Comparison of ENCODE assay signal across 8 cellular contexts in the genomic region with DNA sequence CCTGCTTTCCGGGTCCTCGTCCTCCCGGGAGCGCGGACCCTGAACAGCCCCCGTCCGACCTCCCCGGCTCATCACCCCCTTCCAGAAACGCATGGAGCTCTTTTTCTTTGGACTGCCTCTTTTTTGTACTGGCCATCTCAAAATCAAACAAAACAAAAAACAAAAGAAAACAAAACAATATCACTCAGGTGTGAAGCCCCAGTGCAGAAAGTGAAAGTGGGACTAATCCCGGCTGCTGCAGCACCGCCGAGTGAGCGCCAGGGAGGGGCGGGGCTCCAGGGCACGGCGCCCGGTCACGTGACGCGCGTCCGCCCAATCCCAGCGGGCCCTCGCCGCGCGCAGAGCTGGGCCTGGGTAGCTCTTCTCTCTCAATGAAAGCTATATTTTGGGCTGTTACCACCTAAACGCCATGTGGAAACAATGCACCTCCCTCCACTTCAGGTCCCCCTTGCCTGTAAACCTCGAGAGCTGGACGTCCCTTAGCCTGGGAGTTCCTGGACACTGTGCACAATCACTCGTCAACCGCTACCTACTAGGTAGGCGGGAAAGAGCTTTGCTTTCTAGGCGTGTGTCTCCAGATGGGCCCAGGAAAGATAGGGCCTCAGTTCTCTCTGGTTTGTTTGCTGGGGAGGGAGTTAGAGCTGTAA.
DNase-seq lines count a peak whose midpoint lies in the region; ATAC-seq and TF ChIP-seq lines count a peak whose summit lies in the region.

No MANE protein-coding gene starts in this region.

- peak overlapping the region; percentile 87 for H3K4me3 ChIP-seq in ACC112 (ENCODE audit: low read depth, low read length)

- peaks cover 29% of the 10 kb centered on the region for H3K4me1 Mint-ChIP-seq in chondrocyte (ENCODE audit: low read depth)

- peak overlapping the region; percentile 96 for H2AFZ ChIP-seq in ACC112 (ENCODE audit: low read length, unreplicated experiment)

- DNase-seq in NCI-H2171 (lab: John Stamatoyannopoulos, UW) = peak; percentile 69
- peak; percentile 82 for DNase-seq in activated CD4-positive, alpha-beta T cell treated with anti-CD3 and anti-CD28 coated beads for 1 hour
- no peak for DNase-seq in chondrocyte (ENCODE audit: low spot score)
- DNase-seq in left kidney (ENCODE audit: low read depth, low spot score) = peak; percentile 93
- peak; percentile 84 for DNase-seq in stimulated activated CD4-positive, alpha-beta T cell treated with anti-CD3 and anti-CD28 coated beads, Interleukin-1b, Interleukin-23, amount 100 ng/mL, for 48 hours

- peaks cover 4% of the 10 kb centered on the region for H3K4me1 ChIP-seq in ACC112 (ENCODE audit: control insufficient read depth, insufficient read depth, low read length, unreplicated experiment)

- TF ChIP-seq CTCF in chondrocyte (IDR thresholded peaks at IDR 0.05) = no peak

- H3K36me3 ChIP-seq in ACC112 (ENCODE audit: insufficient read depth, low read length) = no peaks in the 10 kb centered on the region

- H3K79me2 ChIP-seq in ACC112 (ENCODE audit: control insufficient read depth, insufficient read depth, low read length, unreplicated experiment) = no peaks in the 10 kb centered on the region

- H3K4me3 Mint-ChIP-seq in chondrocyte (ENCODE audit: unreplicated experiment) = peak overlapping the region; percentile 78

- no peaks in the 10 kb centered on the region for H3K9me3 Mint-ChIP-seq in chondrocyte (ENCODE audit: low read depth)

- peak; percentile 81 for ATAC-seq in GM18867 (IDR thresholded peaks at IDR 0.05; ENCODE audit: unreplicated experiment)
- ATAC-seq in HG03066 (IDR thresholded peaks at IDR 0.05; ENCODE audit: low read depth, unreplicated experiment) = peak; percentile 71

- H3K27me3 Mint-ChIP-seq in chondrocyte (ENCODE audit: low read depth) = peaks cover 88% of the 10 kb centered on the region

- no peaks in the 10 kb centered on the region for H3K27me3 ChIP-seq in ACC112 (ENCODE audit: insufficient read depth, low read length)

- no peak overlapping the region for H3K27ac Mint-ChIP-seq in chondrocyte (ENCODE audit: unreplicated experiment)

- H3K27ac ChIP-seq in ACC112 (ENCODE audit: low read depth, low read length) = no peak overlapping the region

- peaks cover 2% of the 10 kb centered on the region for H3K36me3 Mint-ChIP-seq in chondrocyte (ENCODE audit: low read depth)
